In genomic region chr10:625335-625699, GRCh38 we compare ENCODE assay signal across 12 cellular contexts.
DNase-seq lines count a peak whose midpoint lies in the region; TF ChIP-seq lines count a peak whose summit lies in the region.
"Had no signal": no experiment of that assay in that cellular context is flagged by ENCODE, and none has a peak within 500 bp of the region (broad histone marks: within the 10 kb centered on the region; RNA-seq: fewer than 3 reads in every experiment).

No MANE protein-coding gene starts in this region.

- no peaks in the 10 kb centered on the region for H3K9me3 ChIP-seq in iPS-18a (ENCODE audit: control insufficient read depth, low read depth, low read length)
- H3K9me3 ChIP-seq in effector memory CD4-positive, alpha-beta T cell (ENCODE audit: control insufficient read depth, low read length) = no peaks in the 10 kb centered on the region
- H3K9me3 ChIP-seq: MG63, neutrophil had no signal

- H3K36me3 Mint-ChIP-seq in progenitor cell of endocrine pancreas (ENCODE audit: insufficient read depth) = peaks cover 10% of the 10 kb centered on the region
- H3K36me3 Mint-ChIP-seq: stimulated activated effector memory CD8-positive, alpha-beta T cell treated with anti-CD3 and anti-CD28 coated beads, Interleukin-12 subunit alpha, Interleukin-12 subunit beta, amount 100 ng/mL, for 72 hours had no signal

- peak overlapping the region; percentile 96 for H3K27ac Mint-ChIP-seq in progenitor cell of endocrine pancreas
- H3K27ac Mint-ChIP-seq: stimulated activated effector memory CD8-positive, alpha-beta T cell treated with anti-CD3 and anti-CD28 coated beads, Interleukin-12 subunit alpha, Interleukin-12 subunit beta, amount 100 ng/mL, for 72 hours had no signal

- no peak overlapping the region for H3K4me3 Mint-ChIP-seq in progenitor cell of endocrine pancreas (ENCODE audit: low read depth)
- H3K4me3 Mint-ChIP-seq: stimulated activated effector memory CD8-positive, alpha-beta T cell treated with anti-CD3 and anti-CD28 coated beads, Interleukin-12 subunit alpha, Interleukin-12 subunit beta, amount 100 ng/mL, for 72 hours had no signal

- peak overlapping the region; percentile 20 for H3K9ac ChIP-seq in iPS-18a (ENCODE audit: low read length)

- H3K4me1 ChIP-seq in iPS-18a (ENCODE audit: control insufficient read depth, low read depth, low read length) = peaks cover 16% of the 10 kb centered on the region
- no peaks in the 10 kb centered on the region for H3K4me1 ChIP-seq in effector memory CD4-positive, alpha-beta T cell (ENCODE audit: control insufficient read depth, insufficient read depth, low read length, poor library complexity, severe bottlenecking)

- no peaks in the 10 kb centered on the region for H3K36me3 ChIP-seq in iPS-18a (ENCODE audit: control insufficient read depth, low read depth, low read length)
- no peaks in the 10 kb centered on the region for H3K36me3 ChIP-seq in effector memory CD4-positive, alpha-beta T cell (ENCODE audit: control insufficient read depth, insufficient read depth, low read length)
- H3K36me3 ChIP-seq: MG63, neutrophil had no signal

- no peaks in the 10 kb centered on the region for H3K27me3 Mint-ChIP-seq in progenitor cell of endocrine pancreas

- TF ChIP-seq CTCF in progenitor cell of endocrine pancreas (IDR thresholded peaks at IDR 0.05; ENCODE audit: unreplicated experiment) = no peak

- H3K27ac ChIP-seq in iPS-18a (ENCODE audit: low read length) = no peak overlapping the region
- H3K27ac ChIP-seq in effector memory CD4-positive, alpha-beta T cell (ENCODE audit: insufficient read depth, low read length, poor library complexity, severe bottlenecking) = no peak overlapping the region
- H3K27ac ChIP-seq: neutrophil had no signal

- H3K27me3 ChIP-seq in iPS-18a (ENCODE audit: control insufficient read depth, insufficient read depth, low read length) = no peaks in the 10 kb centered on the region
- no peaks in the 10 kb centered on the region for H3K27me3 ChIP-seq in effector memory CD4-positive, alpha-beta T cell (replicated peaks; ENCODE audit: control insufficient read depth, insufficient read depth, low read length, poor library complexity, severe bottlenecking)
- H3K27me3 ChIP-seq: MG63 had no signal

- no peak overlapping the region for H3K4me3 ChIP-seq in iPS-18a (ENCODE audit: low read length)
- H3K4me3 ChIP-seq in effector memory CD4-positive, alpha-beta T cell (ENCODE audit: insufficient read depth, low read depth, low read length, poor library complexity, severe bottlenecking) = no peak overlapping the region
- H3K4me3 ChIP-seq: MG63 had no signal

- peaks cover 29% of the 10 kb centered on the region for H3K4me1 Mint-ChIP-seq in progenitor cell of endocrine pancreas (ENCODE audit: low read depth)

- DNase-seq in C1 segment of cervical spinal cord (lab: John Stamatoyannopoulos, UW) (peak in 10 of 14 donors; percentile 78 to 91 (median 84)), anterior cingulate cortex (lab: John Stamatoyannopoulos, UW) (peak in 34 of 58 donors; percentile 58 to 93 (median 82)), progenitor cell of endocrine pancreas (ENCODE audit: low spot score, unreplicated experiment) (no peak), NCI-H128 (lab: John Stamatoyannopoulos, UW; ENCODE audit: unreplicated experiment) (no peak), dedifferentiated amniotic fluid mesenchymal stem cell (ENCODE audit: extremely low spot score) (no peak), activated gamma-delta T cell (lab: John Stamatoyannopoulos, UW) (no peak)
- no peak for DNase-seq in effector memory CD4-positive, alpha-beta T cell
- DNase-seq: activated T-cell treated with anti-CD3 and anti-CD28 coated beads for 4 hours, MG63 had no signal

- H3K9me3 Mint-ChIP-seq in progenitor cell of endocrine pancreas (ENCODE audit: low read depth) = no peaks in the 10 kb centered on the region
- H3K9me3 Mint-ChIP-seq: stimulated activated effector memory CD8-positive, alpha-beta T cell treated with anti-CD3 and anti-CD28 coated beads, Interleukin-12 subunit alpha, Interleukin-12 subunit beta, amount 100 ng/mL, for 72 hours had no signal

Comparison
In these comparisons a context has a peak if more than half of its experiments do, and no peak if none do; other contexts are left out.
1. DNase-seq: peak in C1 segment of cervical spinal cord (10 of 14) and anterior cingulate cortex (34 of 58); none in progenitor cell of endocrine pancreas (single experiment), NCI-H128 (single experiment), effector memory CD4-positive, alpha-beta T cell (0 of 3), dedifferentiated amniotic fluid mesenchymal stem cell (single experiment) and activated gamma-delta T cell (single experiment).